ENCODE assay signal across 12 cellular contexts in genomic region chr7:16268821-16269768, GRCh38.
DNase-seq lines count a peak whose midpoint lies in the region; ATAC-seq and TF ChIP-seq lines count a peak whose summit lies in the region.
"Had no signal": no experiment of that assay in that cellular context is flagged by ENCODE, and none has a peak within 500 bp of the region (broad histone marks: within the 10 kb centered on the region; RNA-seq: fewer than 3 reads in every experiment).

No MANE protein-coding gene starts in this region.

- H3K27ac ChIP-seq in brain microvascular endothelial cell (no peak overlapping the region), vagina (no peak overlapping the region)
- H3K27ac ChIP-seq: right lobe of liver had no signal

- no peak overlapping the region for H3K4me3 Mint-ChIP-seq in immature natural killer cell
- H3K4me3 Mint-ChIP-seq: activated naive CD8-positive, alpha-beta T cell treated with anti-CD3 and anti-CD28 coated beads, Interleukin-2, amount 10 ng/mL, durations not matched to agents 7 days and 5 days had no signal

- H3K4me1 ChIP-seq in vagina = no peaks in the 10 kb centered on the region

- H3K27ac Mint-ChIP-seq in immature natural killer cell = no peak overlapping the region
- H3K27ac Mint-ChIP-seq: activated naive CD8-positive, alpha-beta T cell treated with anti-CD3 and anti-CD28 coated beads, Interleukin-2, amount 10 ng/mL, durations not matched to agents 7 days and 5 days had no signal

- H3K27me3 ChIP-seq in brain microvascular endothelial cell (replicated peaks) = no peaks in the 10 kb centered on the region
- H3K27me3 ChIP-seq in vagina = no peaks in the 10 kb centered on the region
- H3K27me3 ChIP-seq: right lobe of liver had no signal

- no peaks in the 10 kb centered on the region for H3K4me1 Mint-ChIP-seq in immature natural killer cell
- H3K4me1 Mint-ChIP-seq: activated naive CD8-positive, alpha-beta T cell treated with anti-CD3 and anti-CD28 coated beads, Interleukin-2, amount 10 ng/mL, durations not matched to agents 7 days and 5 days had no signal

- in situ Hi-C loops in brain microvascular endothelial cell (cut with HindIII; ENCODE audit: low pct_ligation_motif_present, low sequenced_read_pairs) = no loop called here

- H3K36me3 Mint-ChIP-seq in immature natural killer cell = peaks cover 0 to 6% (median 0%) of the 10 kb centered on the region in 3 donors
- H3K36me3 Mint-ChIP-seq: activated naive CD8-positive, alpha-beta T cell treated with anti-CD3 and anti-CD28 coated beads, Interleukin-2, amount 10 ng/mL, durations not matched to agents 7 days and 5 days had no signal

- peaks cover 0 to 2% (median 0%) of the 10 kb centered on the region in 3 donors for H3K27me3 Mint-ChIP-seq in immature natural killer cell (ENCODE audit: low read depth in 3 of 3)
- H3K27me3 Mint-ChIP-seq: activated naive CD8-positive, alpha-beta T cell treated with anti-CD3 and anti-CD28 coated beads, Interleukin-2, amount 10 ng/mL, durations not matched to agents 7 days and 5 days had no signal

- no peaks in the 10 kb centered on the region for H3K9me3 Mint-ChIP-seq in immature natural killer cell
- H3K9me3 Mint-ChIP-seq: activated naive CD8-positive, alpha-beta T cell treated with anti-CD3 and anti-CD28 coated beads, Interleukin-2, amount 10 ng/mL, durations not matched to agents 7 days and 5 days had no signal

- intact Hi-C loops in vagina (cut with DNase I) = no loop called here

- TF ChIP-seq POLR2A in vagina (IDR thresholded peaks at IDR 0.05) = no peak

- no peak for ATAC-seq in HG02588 (IDR thresholded peaks at IDR 0.05; ENCODE audit: unreplicated experiment)
- ATAC-seq: esophagus mucosa had no signal

- H3K4me3 ChIP-seq in brain microvascular endothelial cell (ENCODE audit: low read depth, low read length) (no peak overlapping the region), vagina (no peak overlapping the region)
- H3K4me3 ChIP-seq: right lobe of liver had no signal

- no peaks in the 10 kb centered on the region for H3K9me3 ChIP-seq in vagina
- H3K9me3 ChIP-seq: right lobe of liver had no signal

- TF ChIP-seq CTCF in brain microvascular endothelial cell (IDR thresholded peaks at IDR 0.05; ENCODE audit: low read depth, low read length, missing control alignments) (no peak), vagina (IDR thresholded peaks at IDR 0.05) (no peak)

- H3K36me3 ChIP-seq in brain microvascular endothelial cell (replicated peaks) (no peaks in the 10 kb centered on the region), vagina (no peaks in the 10 kb centered on the region)
- H3K36me3 ChIP-seq: right lobe of liver had no signal

- peak; percentile 25 for DNase-seq in GM04503 (ENCODE audit: low read depth)
- peak; percentile 34 for DNase-seq in NCI-H1694 treated with DMSO at 0.1 percent for 48 hours (lab: John Stamatoyannopoulos, UW)
- peak; percentile 94 for DNase-seq in brain microvascular endothelial cell
- DNase-seq in non-pigmented ciliary epithelial cell (ENCODE audit: low read depth) = peak; percentile 78
- DNase-seq in vagina (ENCODE audit: extremely low spot score in 2 of 2) = no peak
- no peak for DNase-seq in immature natural killer cell
- DNase-seq: activated naive CD8-positive, alpha-beta T cell treated with anti-CD3 and anti-CD28 coated beads, Interleukin-2, amount 10 ng/mL, durations not matched to agents 7 days and 5 days; NCI-H1092; right lobe of liver; RPMI8226 had no signal

Comparison
In these comparisons a context has a peak if more than half of its experiments do, and no peak if none do; other contexts are left out.
1. DNase-seq: peak in GM04503 (single experiment), NCI-H1694 treated with DMSO at 0.1 percent for 48 hours (single experiment), brain microvascular endothelial cell (single experiment) and non-pigmented ciliary epithelial cell (single experiment); none in vagina (0 of 2) and immature natural killer cell (0 of 3).